ENCODE assay signal across 1 cellular context in genomic region chr19:5718032-5718578, GRCh38.
TF ChIP-seq lines count a peak whose summit lies in the region.

No MANE protein-coding gene starts in this region.

TF ChIP-seq in GM23338, 12 proteins besides CTCF, POLR2A, EP300 and RAD21 (continued from another document):
- no peak for TF ChIP-seq REST (IDR thresholded peaks at IDR 0.05; ENCODE audit: unreplicated experiment)
